ENCODE assay signal across 28 cellular contexts in the genomic region with DNA sequence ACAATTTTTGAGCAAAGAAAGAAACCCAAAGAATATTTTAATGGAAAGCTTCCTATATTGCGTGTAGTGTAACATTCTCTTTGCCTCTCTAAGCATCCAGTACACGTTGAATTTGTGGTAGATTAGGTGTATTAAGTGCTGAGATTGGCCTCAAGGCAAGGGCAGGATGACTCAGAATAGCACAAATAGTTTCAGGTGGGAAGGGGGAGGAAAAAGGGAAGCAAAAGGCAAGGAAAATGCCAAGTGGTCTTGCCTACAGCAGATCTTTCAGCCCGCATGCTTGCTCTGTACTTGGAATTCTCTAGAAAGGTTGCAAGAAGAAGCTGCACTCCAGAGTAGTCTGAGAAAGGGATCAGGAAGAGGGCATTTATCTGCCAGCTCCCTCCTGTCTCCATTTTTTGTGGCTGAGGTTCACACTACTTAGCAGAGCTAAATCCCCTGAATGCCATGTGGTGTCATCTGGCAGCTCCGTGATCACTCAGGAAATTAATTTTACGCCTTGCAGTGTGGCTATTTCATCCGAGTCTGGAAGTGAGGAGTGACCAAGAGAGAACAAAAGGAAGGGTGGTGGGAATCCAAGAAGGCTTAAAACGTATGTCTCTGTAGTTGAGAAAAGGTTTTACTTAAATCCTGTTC. TPM values are rescaled to one million over a fixed set of nuclear protein-coding genes. Genes with fewer than 3 reads are reported as not detected.
DNase-seq lines count a peak whose midpoint lies in the region; ATAC-seq, FAIRE-seq and TF ChIP-seq lines count a peak whose summit lies in the region.
"Had no signal": no experiment of that assay in that cellular context is flagged by ENCODE, and none has a peak within 500 bp of the region (broad histone marks: within the 10 kb centered on the region; RNA-seq: fewer than 3 reads in every experiment).

No MANE protein-coding gene starts in this region.

- no peak overlapping the region for H3K27ac Mint-ChIP-seq in MCF 10A (ENCODE audit: low read depth, unreplicated experiment)
- H3K27ac Mint-ChIP-seq: activated B cell treated with CpG ODN at 0.5 μM for 24 hours, B cell had no signal

- H3K27me3 Mint-ChIP-seq in MCF 10A (ENCODE audit: insufficient read depth, unreplicated experiment), result no peaks in the 10 kb centered on the region
- H3K27me3 Mint-ChIP-seq: activated B cell treated with CpG ODN at 0.5 μM for 24 hours, B cell had no signal

- H2AFZ ChIP-seq in keratinocyte (ENCODE audit: control insufficient read depth, low read length), result no peak overlapping the region

- no peaks in the 10 kb centered on the region for H3K36me3 ChIP-seq in breast epithelium
- no peaks in the 10 kb centered on the region for H3K36me3 ChIP-seq in WERI-Rb-1
- H3K36me3 ChIP-seq in keratinocyte (ENCODE audit: control insufficient read depth in 2 of 2, extremely low read depth in 1 of 2, insufficient read depth in 2 of 2, low read length in 2 of 2), result no peaks in the 10 kb centered on the region
- H3K36me3 ChIP-seq: lower lobe of right lung, thyroid gland had no signal

- H3K27ac ChIP-seq in breast epithelium (peak overlapping the region; percentile 49 to 62), WERI-Rb-1 (peak overlapping the region; percentile 89), keratinocyte (ENCODE audit: control insufficient read depth, insufficient read depth, low read length) (no peak overlapping the region)
- H3K27ac ChIP-seq: HL-60, lower lobe of right lung, thyroid gland had no signal

- DNase-seq in breast epithelium (ENCODE audit: low spot score in 2 of 2), result no peak
- DNase-seq in MCF 10A (ENCODE audit: unreplicated experiment), result no peak
- DNase-seq in WERI-Rb-1, result peak; percentile 88
- no peak for DNase-seq in keratinocyte (ENCODE audit: low read depth, low spot score)
- peak; percentile 35 for DNase-seq in urothelium cell line (ENCODE audit: low spot score)
- no peak for DNase-seq in germinal center (ENCODE audit: low spot score)
- DNase-seq in omental fat pad (ENCODE audit: low spot score), result no peak
- no peak for DNase-seq in DMS153 treated with DMSO at 0.1 percent for 48 hours (lab: John Stamatoyannopoulos, UW; ENCODE audit: unreplicated experiment)
- DNase-seq: activated B cell treated with CpG ODN at 0.5 μM for 24 hours; activated CD4-positive, alpha-beta T cell treated with anti-CD3 and anti-CD28 coated beads, Interleukin-2, amount 50 U/mL, for 48 hours; activated gamma-delta T cell treated with Interleukin-2 at 50 U/mL for 16 hours; activated T-cell treated with anti-CD3 and anti-CD28 coated beads for 4 hours; GOT3; IMR-90; lower lobe of right lung; MG63; NCI-H1417 treated with DMSO at 0.1 percent for 48 hours; NCI-H2107; NCI-H510A treated with DMSO at 0.1 percent for 48 hours; occipital lobe; retina; stimulated activated CD4-positive, alpha-beta T cell treated with anti-CD3 and anti-CD28 coated beads, Interleukin-2, amount 100 ng/mL, for 48 hours; stimulated activated naive CD8-positive, alpha-beta T cell treated with anti-CD3 and anti-CD28 coated beads, Interleukin-15, Interleukin-2, amounts not matched to agents 100 U/mL and 50 U/mL, for 24 hours; T1000; thyroid gland had no signal

- no peaks in the 10 kb centered on the region for H3K79me2 ChIP-seq in keratinocyte (ENCODE audit: control insufficient read depth, insufficient read depth, low read length)

- H3K4me1 ChIP-seq in breast epithelium (no peaks in the 10 kb centered on the region), keratinocyte (ENCODE audit: control insufficient read depth, extremely low read depth, insufficient read depth, low read length) (peaks cover 15% of the 10 kb centered on the region)
- H3K4me1 ChIP-seq: thyroid gland had no signal

- FAIRE-seq in keratinocyte (lab: Jason Lieb, UNC) (peak; percentile 90), urothelium cell line (lab: Jason Lieb, UNC) (peak; percentile 68)
- FAIRE-seq: A204.1 had no signal

- no peaks in the 10 kb centered on the region for H4K20me1 ChIP-seq in keratinocyte (ENCODE audit: control insufficient read depth, extremely low read depth, insufficient read depth, low read length)

- dilution Hi-C loops in keratinocyte (cut with MboI; ENCODE audit: extremely low pct_ligation_motif_present, low sequenced_read_pairs), result no loop called here

- no peak overlapping the region for H3K9ac ChIP-seq in keratinocyte (ENCODE audit: control insufficient read depth, extremely low read depth, insufficient read depth, low read length)

- H3K9me1 ChIP-seq in keratinocyte (ENCODE audit: control insufficient read depth, extremely low read depth, insufficient read depth, low read length), result no peaks in the 10 kb centered on the region

- no TSS peak for BruUV-seq in MCF 10A (replicated peaks; lab: Mats Ljungman, UMichigan)

- H3K36me3 Mint-ChIP-seq in MCF 10A (ENCODE audit: insufficient read depth, unreplicated experiment), result no peaks in the 10 kb centered on the region

- no peak for ATAC-seq in omental fat pad (ENCODE audit: low FRiP score)
- ATAC-seq: lower lobe of right lung; stimulated activated naive CD8-positive, alpha-beta T cell treated with anti-CD3 and anti-CD28 coated beads, Interleukin-15, Interleukin-2, amounts not matched to agents 100 U/mL and 50 U/mL, for 24 hours had no signal

- H3K4me3 ChIP-seq in breast epithelium, result no peak overlapping the region
- no peak overlapping the region for H3K4me3 ChIP-seq in WERI-Rb-1 (ENCODE audit: low read depth, low read length)
- no peak overlapping the region for H3K4me3 ChIP-seq in keratinocyte (ENCODE audit: control insufficient read depth in 2 of 3, extremely low read depth in 1 of 3, insufficient read depth in 2 of 3, low read depth in 1 of 3, low read length in 3 of 3)
- H3K4me3 ChIP-seq: lower lobe of right lung, MG63, thyroid gland had no signal

- no peaks in the 10 kb centered on the region for H3K9me3 Mint-ChIP-seq in MCF 10A (ENCODE audit: unreplicated experiment)
- H3K9me3 Mint-ChIP-seq: activated B cell treated with CpG ODN at 0.5 μM for 24 hours had no signal

- H3K4me1 Mint-ChIP-seq in MCF 10A (ENCODE audit: insufficient read depth, unreplicated experiment), result peaks cover 11% of the 10 kb centered on the region
- H3K4me1 Mint-ChIP-seq: activated B cell treated with CpG ODN at 0.5 μM for 24 hours had no signal

- no peak for TF ChIP-seq CTCF in breast epithelium (IDR thresholded peaks at IDR 0.05)
- no peak for TF ChIP-seq CTCF in MCF 10A (IDR thresholded peaks at IDR 0.05; ENCODE audit: unreplicated experiment)
- no peak for TF ChIP-seq CTCF in WERI-Rb-1 (IDR thresholded peaks at IDR 0.05; ENCODE audit: low read depth, low read length)
- TF ChIP-seq CTCF in keratinocyte (optimal IDR thresholded peaks at IDR 0.05 in 1 of 3, IDR thresholded peaks at IDR 0.05 in 1 of 3, conservative IDR thresholded peaks at IDR 0.05 in 1 of 3; ENCODE audit: extremely low read depth in 1 of 3, insufficient read depth in 2 of 3, low read length in 3 of 3), result no peak
- TF ChIP-seq CTCF in omental fat pad (IDR thresholded peaks at IDR 0.05), result no peak

- H3K4me2 ChIP-seq in keratinocyte (ENCODE audit: control insufficient read depth, extremely low read depth, insufficient read depth, low read depth, low read length), result peak overlapping the region; percentile 13

- TF ChIP-seq POLR2A in breast epithelium (IDR thresholded peaks at IDR 0.05), result no peak

- POLR2A ChIA-PET in MCF 10A (lab: Yijun Ruan, JAX), result interaction anchor here (0.6 to 1.0 kb wide), 2 partner anchors 11 to 401 kb away, joined by 3 read pairs; no protein-coding TSS in a partner anchor

- H3K9me3 ChIP-seq in breast epithelium, result no peaks in the 10 kb centered on the region
- no peaks in the 10 kb centered on the region for H3K9me3 ChIP-seq in WERI-Rb-1 (ENCODE audit: severe bottlenecking)
- no peaks in the 10 kb centered on the region for H3K9me3 ChIP-seq in keratinocyte (ENCODE audit: control insufficient read depth, low read depth, low read length)
- H3K9me3 ChIP-seq: lower lobe of right lung, MG63, thyroid gland had no signal

- CTCF ChIA-PET in MCF 10A (lab: Yijun Ruan, JAX), result interaction anchor here (4.1 kb wide), 1 partner anchor 9 kb away, joined by 42 read pairs; no protein-coding TSS in a partner anchor

- no peaks in the 10 kb centered on the region for H3K27me3 ChIP-seq in breast epithelium
- H3K27me3 ChIP-seq in WERI-Rb-1 (ENCODE audit: insufficient read depth, low read depth, severe bottlenecking), result no peaks in the 10 kb centered on the region
- H3K27me3 ChIP-seq in keratinocyte (ENCODE audit: control insufficient read depth, extremely low read depth, insufficient read depth, low read length), result no peaks in the 10 kb centered on the region
- H3K27me3 ChIP-seq: MG63, thyroid gland had no signal

- no peak overlapping the region for H3K4me3 Mint-ChIP-seq in MCF 10A (ENCODE audit: unreplicated experiment)
- H3K4me3 Mint-ChIP-seq: activated B cell treated with CpG ODN at 0.5 μM for 24 hours, B cell had no signal

- intact Hi-C loops in breast epithelium (cut with DNase I; ENCODE audit: low total_unique reads), result loop anchor here (5.0 kb wide), 1 partner anchor 658 kb away; no protein-coding TSS in a partner anchor
- intact Hi-C loops in MCF 10A (cut with micrococcal nuclease), result no loop called here

RNA-seq across cellular contexts. Expression of gene CDKN1B, which starts 28.5 kb away (rescaled TPM):
- total RNA-seq in breast epithelium (100 to 1,000 TPM in 1 of 3 donors, 10 to 100 TPM in 2; 45.0 to 113 (median 100.0) TPM), MCF 10A (2022) (33.9 and 41.6 TPM in 2 replicates), omental fat pad (10 to 100 TPM; 18.4 to 86.2 (median 26.5) TPM)
- polyA plus RNA-seq in keratinocyte, result 2.9 to 5.5 TPM (median 5.1 TPM) in 3 replicates
- 16.5 TPM for polyA plus RNA-seq in keratinocyte (2011; ENCODE audit: low read depth)
- polyA plus RNA-seq in keratinocyte (2011; cell fraction: cytosol; rRNA removed), result 1.5 and 2.4 TPM in 2 replicates
- 3.4 and 4.0 TPM in 2 replicates for polyA plus RNA-seq in keratinocyte (2011; cell fraction: nucleus; rRNA removed)
- 8.1 and 9.2 TPM in 2 replicates for polyA plus RNA-seq in keratinocyte (2012; ENCODE audit: low replicate concordance)
- 0.89 to 3.2 TPM (median 1.2 TPM) in 3 replicates for polyA minus RNA-seq in keratinocyte
- polyA minus RNA-seq in keratinocyte (2011; cell fraction: cytosol; rRNA and poly(A)+ RNA removed), result 6.9 TPM
- 5.5 and 6.0 TPM in 2 replicates for polyA minus RNA-seq in keratinocyte (2011; cell fraction: nucleus; rRNA and poly(A)+ RNA removed)

RNA-seq across cellular contexts. Expression of gene APOLD1, which starts 39.8 kb away (rescaled TPM):
- total RNA-seq in breast epithelium, result 100 to 1,000 TPM in 1 of 3 donors, 10 to 100 TPM in 2; 26.7 to 236 (median 41.4) TPM
- total RNA-seq in MCF 10A (2022), result 8.0 and 8.2 TPM in 2 replicates
- 0.34 to 0.36 TPM (median 0.34 TPM) in 3 replicates for polyA plus RNA-seq in keratinocyte
- 0.05 TPM for polyA plus RNA-seq in keratinocyte (2011; ENCODE audit: low read depth)
- polyA plus RNA-seq in keratinocyte (2011; cell fraction: cytosol; rRNA removed), result 0.17 and 0.40 TPM in 2 replicates
- 0.34 and 0.36 TPM in 2 replicates for polyA plus RNA-seq in keratinocyte (2011; cell fraction: nucleus; rRNA removed)
- 0.22 and 0.34 TPM in 2 replicates for polyA plus RNA-seq in keratinocyte (2012; ENCODE audit: low replicate concordance)
- 0.26 to 0.33 TPM (median 0.26 TPM) in 3 replicates for polyA minus RNA-seq in keratinocyte
- 0.58 TPM for polyA minus RNA-seq in keratinocyte (2011; cell fraction: cytosol; rRNA and poly(A)+ RNA removed)
- 0.31 and 0.32 TPM in 2 replicates for polyA minus RNA-seq in keratinocyte (2011; cell fraction: nucleus; rRNA and poly(A)+ RNA removed)
- 100 to 1,000 TPM in 3 of 4 donors, 10 to 100 TPM in 1; 96.4 to 336 (median 119) TPM for total RNA-seq in omental fat pad

RNA-seq across cellular contexts. Expression of gene GPR19, which starts 49.7 kb away (rescaled TPM):
- total RNA-seq in breast epithelium, result under 1 TPM in 2 of 3 donors, not detected in 1; 0.33 to 0.59 TPM
- total RNA-seq in MCF 10A (2022), result 0.93 TPM in 1 of 2 replicates, not detected in the other
- 0.05 to 0.45 TPM (median 0.17 TPM) in 3 replicates for polyA plus RNA-seq in keratinocyte
- polyA plus RNA-seq in keratinocyte (2011; ENCODE audit: low read depth), result not detected
- 0.10 and 0.18 TPM in 2 replicates for polyA plus RNA-seq in keratinocyte (2011; cell fraction: cytosol; rRNA removed)
- polyA plus RNA-seq in keratinocyte (2011; cell fraction: nucleus; rRNA removed), result 0.45 TPM in 1 of 2 replicates, not detected in the other
- polyA plus RNA-seq in keratinocyte (2012; ENCODE audit: low replicate concordance), result 0.28 TPM in 1 of 2 replicates, not detected in the other
- polyA minus RNA-seq in keratinocyte, result 0.23 to 1.1 TPM in 2 of 3 replicates, not detected in the other
- not detected for polyA minus RNA-seq in keratinocyte (2011; cell fraction: cytosol; rRNA and poly(A)+ RNA removed)
- not detected in 2 replicates for polyA minus RNA-seq in keratinocyte (2011; cell fraction: nucleus; rRNA and poly(A)+ RNA removed)
- total RNA-seq in omental fat pad, result 1 to 10 TPM in 2 of 4 donors, under 1 TPM in 1, not detected in 1; 0.38 to 1.3 (median 1.2) TPM
- total RNA-seq: activated B cell treated with CpG ODN at 0.5 μM for 24 hours, lower lobe of right lung, thyroid gland had no signal

Comparison
In these comparisons a context has a peak if more than half of its experiments do, and no peak if none do; other contexts are left out.
1. DNase-seq: peak in WERI-Rb-1 (single experiment) and urothelium cell line (single experiment); none in breast epithelium (0 of 2), MCF 10A (single experiment), keratinocyte (single experiment), germinal center (single experiment), omental fat pad (single experiment) and DMS153 treated with DMSO at 0.1 percent for 48 hours (single experiment).